Comparison of ENCODE assay signal across 8 cellular contexts in genomic region chr12:14395059-14395778, GRCh38. TPM values are rescaled to one million over a fixed set of nuclear protein-coding genes. Genes with fewer than 3 reads are reported as not detected.
DNase-seq lines count a peak whose midpoint lies in the region; ATAC-seq and TF ChIP-seq lines count a peak whose summit lies in the region.

No MANE protein-coding gene starts in this region.

- H3K36me3 ChIP-seq in body of pancreas (replicated peaks in 1 of 2; ENCODE audit: insufficient read depth in 1 of 2, low read depth in 2 of 2) (no peaks in the 10 kb centered on the region), neutrophil (no peaks in the 10 kb centered on the region)

- H3K4me3 ChIP-seq in body of pancreas (no peak overlapping the region), neutrophil (ENCODE audit: low read depth in 1 of 2, low read length in 1 of 2) (no peak overlapping the region)

- TF ChIP-seq CTCF in body of pancreas (IDR thresholded peaks at IDR 0.05) (no peak), neutrophil (IDR thresholded peaks at IDR 0.05) (no peak)

- H3K4me1 ChIP-seq in body of pancreas (peaks cover 56% of the 10 kb centered on the region), neutrophil (ENCODE audit: control insufficient read depth in 1 of 2, insufficient read depth in 1 of 2, low read depth in 1 of 2, low read length in 1 of 2) (peaks cover 22 to 42% of the 10 kb centered on the region in 2 experiments)

- H3K9me3 ChIP-seq in body of pancreas = no peaks in the 10 kb centered on the region
- no peaks in the 10 kb centered on the region for H3K9me3 ChIP-seq in neutrophil

- ATAC-seq in GM19438 (IDR thresholded peaks at IDR 0.05; ENCODE audit: low read depth, unreplicated experiment) = peak; percentile 35
- peak; percentile 41 for ATAC-seq in HG03457 (IDR thresholded peaks at IDR 0.05; ENCODE audit: unreplicated experiment)
- no peak for ATAC-seq in body of pancreas

- no peak for TF ChIP-seq POLR2A in body of pancreas (IDR thresholded peaks at IDR 0.05)

- peak; percentile 39 for DNase-seq in CD1c-positive myeloid dendritic cell (ENCODE audit: extremely low spot score)
- no peak for DNase-seq in body of pancreas
- no peak for DNase-seq in stimulated activated naive CD4-positive, alpha-beta T cell (lab: John Stamatoyannopoulos, UW)
- DNase-seq in GM03348 (ENCODE audit: low spot score) = no peak
- DNase-seq in GM19238 (ENCODE audit: insufficient read length, low spot score) = no peak

- H3K27me3 ChIP-seq in body of pancreas = no peaks in the 10 kb centered on the region
- no peaks in the 10 kb centered on the region for H3K27me3 ChIP-seq in neutrophil

- 14 to 19% methylated on average over 3 of the region's 3 CpGs for WGBS in body of pancreas, 2 donors

- H3K27ac ChIP-seq in body of pancreas (peak overlapping the region in 3 of 4 donors; percentile 31 to 72 (median 54)), neutrophil (peak overlapping the region; percentile 55)

- intact Hi-C loops in body of pancreas (cut with DNase I) = no loop called here

RNA-seq across cellular contexts. Expression of gene ATF7IP, which starts 29.7 kb away (rescaled TPM):
- total RNA-seq in body of pancreas = 10 to 100 TPM; 37.6 to 80.8 TPM
